1 cellular context compared by ENCODE assay signal in genomic region chr9:127664678-127665507, GRCh38.
TF ChIP-seq lines count a peak whose summit lies in the region.

No MANE protein-coding gene starts in this region.

TF ChIP-seq in endothelial cell of umbilical vein, 7 proteins besides CTCF, POLR2A, EP300 and RAD21:
- TF ChIP-seq MYC (IDR thresholded peaks at IDR 0.05; ENCODE audit: low read depth, low read length) (no peak), POLR2AphosphoS5 (IDR thresholded peaks at IDR 0.05; ENCODE audit: insufficient read depth, low read depth, low read length) (no peak), JUN (IDR thresholded peaks at IDR 0.05; ENCODE audit: borderline replicate concordance, insufficient read depth, insufficient read length, low read depth) (no peak), FOS (IDR thresholded peaks at IDR 0.05; ENCODE audit: borderline replicate concordance, insufficient read depth, low read length) (no peak), GATA2 (IDR thresholded peaks at IDR 0.05; ENCODE audit: insufficient read depth, insufficient read length, low read depth, low read length) (no peak), EZH2 (IDR thresholded peaks at IDR 0.05; ENCODE audit: borderline replicate concordance, low read depth, low read length, severe bottlenecking) (no peak)
- TF ChIP-seq, protein P1, sequence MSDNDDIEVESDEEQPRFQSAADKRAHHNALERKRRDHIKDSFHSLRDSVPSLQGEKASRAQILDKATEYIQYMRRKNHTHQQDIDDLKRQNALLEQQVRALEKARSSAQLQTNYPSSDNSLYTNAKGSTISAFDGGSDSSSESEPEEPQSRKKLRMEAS (IDR thresholded peaks at IDR 0.05; ENCODE audit: insufficient read depth, insufficient read length), result no peak
